ENCODE assay signal across 8 cellular contexts in the genomic region with DNA sequence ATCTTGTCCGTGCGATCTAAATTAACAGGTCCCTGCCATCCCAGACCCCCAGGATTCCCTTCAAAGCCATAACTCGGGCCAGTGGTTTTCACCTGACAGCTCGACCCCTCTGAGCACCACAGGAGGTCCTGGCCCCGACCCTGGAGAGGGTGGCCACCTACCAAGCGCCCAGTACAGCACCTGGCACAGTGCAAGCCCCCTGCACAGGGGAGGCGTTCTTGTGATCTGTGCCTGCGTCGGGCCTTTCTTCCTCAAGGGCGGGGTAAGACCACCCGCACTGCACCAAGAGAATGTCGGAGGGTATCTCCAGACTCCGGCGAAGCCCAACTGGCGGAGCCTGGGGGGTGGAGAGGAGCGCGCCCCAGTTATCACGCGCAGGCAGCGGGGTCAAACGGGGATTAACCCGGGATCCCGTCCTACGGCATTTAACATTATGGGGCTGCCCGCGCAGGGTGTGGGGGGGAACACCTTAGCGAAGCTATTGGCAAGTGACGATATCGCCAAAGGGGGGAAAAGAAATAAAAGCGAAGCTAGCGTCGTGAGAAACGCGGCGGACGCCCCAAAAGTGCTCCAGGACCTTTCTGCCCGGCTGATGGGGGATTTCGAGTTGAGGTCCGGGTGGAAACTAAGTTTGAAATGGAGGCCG. TPM values are rescaled to one million over a fixed set of nuclear protein-coding genes. Genes with fewer than 3 reads are reported as not detected.
DNase-seq lines count a peak whose midpoint lies in the region; ATAC-seq, FAIRE-seq and TF ChIP-seq lines count a peak whose summit lies in the region.

No MANE protein-coding gene starts in this region.

- H3K4me3 Mint-ChIP-seq in T-helper 17 cell (peak overlapping the region; percentile 97), mesothelial cell of epicardium (peak overlapping the region; percentile 88)

- H3K9me3 ChIP-seq in T-helper 17 cell (ENCODE audit: control insufficient read depth, low read length, poor library complexity, severe bottlenecking) (no peaks in the 10 kb centered on the region), thymus (ENCODE audit: control insufficient read depth) (no peaks in the 10 kb centered on the region)

- no peak for DNase-seq in GM12891 (ENCODE audit: insufficient read length, low spot score)
- peak in 1 of 3 donors; percentile 31 for DNase-seq in T-helper 17 cell
- DNase-seq in dorsolateral prefrontal cortex: peak in 3 of 10 donors; percentile 16 to 49 (median 48)
- DNase-seq in mesothelial cell of epicardium (ENCODE audit: low spot score in 2 of 2, unreplicated experiment in 2 of 2): peak in 1 of 2 experiments; percentile 62
- no peak for DNase-seq in urothelium cell line (ENCODE audit: low spot score)
- DNase-seq in NCI-H526 treated with DMSO at 0.1 percent for 48 hours (lab: John Stamatoyannopoulos, UW): no peak

- peak overlapping the region; percentile 98 for H3K27ac Mint-ChIP-seq in T-helper 17 cell
- peak overlapping the region; percentile 99 for H3K27ac Mint-ChIP-seq in mesothelial cell of epicardium

- no peaks in the 10 kb centered on the region for H3K9me3 Mint-ChIP-seq in mesothelial cell of epicardium

- H3K4me1 Mint-ChIP-seq in T-helper 17 cell: peaks cover 38% of the 10 kb centered on the region
- peaks cover 41% of the 10 kb centered on the region for H3K4me1 Mint-ChIP-seq in mesothelial cell of epicardium

- TF ChIP-seq POLR2A in GM12891 (IDR thresholded peaks at IDR 0.05; ENCODE audit: low read depth, low read length): no peak; the same call in 1 of the 2 replicates

- H3K4me1 ChIP-seq in thymus (ENCODE audit: control insufficient read depth, insufficient read depth, low read length): peaks cover 27% of the 10 kb centered on the region

- H3K36me3 Mint-ChIP-seq in T-helper 17 cell (ENCODE audit: low read depth) (peaks cover 4% of the 10 kb centered on the region), mesothelial cell of epicardium (peaks cover 1% of the 10 kb centered on the region)

- peak; percentile 23 for FAIRE-seq in GM12891 (lab: Jason Lieb, UNC)
- no peak for FAIRE-seq in urothelium cell line (lab: Jason Lieb, UNC)

- peaks cover 16% of the 10 kb centered on the region for H3K36me3 ChIP-seq in thymus (ENCODE audit: control insufficient read depth, insufficient read depth)

- H3K27ac ChIP-seq in dorsolateral prefrontal cortex: peak overlapping the region; percentile 86 to 100 (median 98)
- peak overlapping the region; percentile 98 for H3K27ac ChIP-seq in thymus (ENCODE audit: low read depth)

- whole genome bisulfite sequencing in thymus: 2% methylated on average over 40 of the region's 40 CpGs

- intact Hi-C loops in dorsolateral prefrontal cortex (cut with DNase I): loop anchor here (1.0 to 2.0 kb wide), 4 partner anchors 20 to 204 kb away; partner anchors contain the start of genes NFKBIB (in 2 of the 2), SIRT2 (in 2 of the 2), ACTN4 (in 1 of the 2) and ECH1 (in 1 of the 2)

- H3K4me3 ChIP-seq in dorsolateral prefrontal cortex (peak overlapping the region; percentile 52 to 100 (median 83)), thymus (ENCODE audit: low read length) (peak overlapping the region; percentile 95)

- TF ChIP-seq CTCF in dorsolateral prefrontal cortex (IDR thresholded peaks at IDR 0.05 in 54 of 56, conservative IDR thresholded peaks at IDR 0.05 in 2 of 56; ENCODE audit: low read depth in 1 of 56, partially characterized antibody in 56 of 56) (peak in 1 of 56 donors; percentile 4), mesothelial cell of epicardium (IDR thresholded peaks at IDR 0.05; ENCODE audit: unreplicated experiment) (no peak)

- H3K27me3 Mint-ChIP-seq in T-helper 17 cell: no peaks in the 10 kb centered on the region
- no peaks in the 10 kb centered on the region for H3K27me3 Mint-ChIP-seq in mesothelial cell of epicardium (ENCODE audit: low read depth)

- H3K27me3 ChIP-seq in dorsolateral prefrontal cortex (no peaks in the 10 kb centered on the region), thymus (ENCODE audit: control insufficient read depth, insufficient read depth) (no peaks in the 10 kb centered on the region)

- no peak for ATAC-seq in T-helper 17 cell
- ATAC-seq in HG02973 (IDR thresholded peaks at IDR 0.05; ENCODE audit: unreplicated experiment): no peak

TF ChIP-seq in GM12891, 5 proteins besides CTCF, POLR2A, EP300 and RAD21:
- TF ChIP-seq SPI1 (IDR thresholded peaks at IDR 0.05; ENCODE audit: low read depth, low read length): no peak
- no peak for TF ChIP-seq POU2F2 (IDR thresholded peaks at IDR 0.05; ENCODE audit: low read depth, low read length)
- no peak for TF ChIP-seq TAF1 (IDR thresholded peaks at IDR 0.05; ENCODE audit: low read depth, low read length)
- peak; percentile 13; the same call in 1 of the 2 replicates for TF ChIP-seq POLR2AphosphoS5 (IDR thresholded peaks at IDR 0.05; ENCODE audit: low read depth, low read length)

RNA-seq across cellular contexts. Expression of gene HNRNPL, which starts 1.3 kb away (rescaled TPM):
- 305 TPM for polyA plus RNA-seq in GM12891 (2012; ENCODE audit: low read depth, missing spikeins)
- 100 to 1,000 TPM; 477 to 480 TPM for total RNA-seq in T-helper 17 cell
- 100 to 1,000 TPM; 179 to 311 (median 224) TPM for total RNA-seq in dorsolateral prefrontal cortex
- 423 to 443 TPM (median 425 TPM) in 3 replicates for total RNA-seq in mesothelial cell of epicardium
- 198 TPM for polyA plus RNA-seq in thymus

RNA-seq across cellular contexts. Expression of gene ECH1, which starts 19.5 kb away (rescaled TPM):
- 276 TPM for polyA plus RNA-seq in GM12891 (2012; ENCODE audit: low read depth, missing spikeins)
- total RNA-seq in T-helper 17 cell: 10 to 100 TPM; 75.5 to 95.8 TPM
- total RNA-seq in dorsolateral prefrontal cortex: 100 to 1,000 TPM in 105 of 120 experiments, 10 to 100 TPM in 15; 63.0 to 163 (median 116) TPM
- 79.5 to 91.4 TPM (median 85.9 TPM) in 3 replicates for total RNA-seq in mesothelial cell of epicardium
- 178 TPM for polyA plus RNA-seq in thymus

RNA-seq across cellular contexts. Expression of gene RINL, which starts 27.0 kb away (rescaled TPM):
- 48.2 TPM for polyA plus RNA-seq in GM12891 (2012; ENCODE audit: low read depth, missing spikeins)
- total RNA-seq in T-helper 17 cell (10 to 100 TPM; 46.0 to 50.6 TPM), dorsolateral prefrontal cortex (10 to 100 TPM in 29 of 120 experiments, 1 to 10 TPM in 91; 4.1 to 15.2 (median 8.3) TPM), mesothelial cell of epicardium (2.1 to 3.3 TPM (median 2.3 TPM) in 3 replicates)
- polyA plus RNA-seq in thymus: 38.2 TPM

RNA-seq across cellular contexts. Expression of gene LGALS4, which starts 38.4 kb away (rescaled TPM):
- 0.49 TPM for polyA plus RNA-seq in GM12891 (2012; ENCODE audit: low read depth, missing spikeins)
- total RNA-seq in T-helper 17 cell: 1 to 10 TPM; 1.7 to 2.4 TPM
- 1 to 10 TPM in 81 of 120 experiments, under 1 TPM in 28, not detected in 11; 0.39 to 4.0 (median 1.4) TPM for total RNA-seq in dorsolateral prefrontal cortex
- total RNA-seq in mesothelial cell of epicardium: 1.4 to 3.0 TPM (median 1.6 TPM) in 3 replicates
- 6.8 TPM for polyA plus RNA-seq in thymus

RNA-seq across cellular contexts. Expression of gene SIRT2, which starts 48.3 kb away (rescaled TPM):
- polyA plus RNA-seq in GM12891 (2012; ENCODE audit: low read depth, missing spikeins): 16.2 TPM
- 10 to 100 TPM; 68.7 to 68.9 TPM for total RNA-seq in T-helper 17 cell
- 100 to 1,000 TPM; 113 to 397 (median 166) TPM for total RNA-seq in dorsolateral prefrontal cortex
- 45.2 to 46.5 TPM (median 45.7 TPM) in 3 replicates for total RNA-seq in mesothelial cell of epicardium
- 38.3 TPM for polyA plus RNA-seq in thymus
